In genomic region chr2:161423351-161424178, GRCh38 we compare ENCODE assay signal across 7 cellular contexts. TPM values are rescaled to one million over a fixed set of nuclear protein-coding genes. Genes with fewer than 3 reads are reported as not detected.
A peak's percentile ranks its signal among the peaks of the same experiment; 100 is the strongest.
DNase-seq lines count a peak whose midpoint lies in the region; ATAC-seq lines count a peak whose summit lies in the region.

No MANE protein-coding gene starts in this region.

- no peaks in the 10 kb centered on the region for H3K9me3 Mint-ChIP-seq in stimulated activated effector memory CD8-positive, alpha-beta T cell treated with anti-CD3 and anti-CD28 coated beads, Interleukin-12 subunit alpha, Interleukin-12 subunit beta, amount 100 ng/mL, for 72 hours

- H3K9me3 ChIP-seq in iPS-20b (ENCODE audit: insufficient read depth, low read depth, low read length): peaks cover 8% of the 10 kb centered on the region; the same call in 1 of the 2 replicates

- H3K4me1 Mint-ChIP-seq in stimulated activated effector memory CD8-positive, alpha-beta T cell treated with anti-CD3 and anti-CD28 coated beads, Interleukin-12 subunit alpha, Interleukin-12 subunit beta, amount 100 ng/mL, for 72 hours: peaks cover 37% of the 10 kb centered on the region

- H3K36me3 Mint-ChIP-seq in stimulated activated effector memory CD8-positive, alpha-beta T cell treated with anti-CD3 and anti-CD28 coated beads, Interleukin-12 subunit alpha, Interleukin-12 subunit beta, amount 100 ng/mL, for 72 hours: peaks cover 12% of the 10 kb centered on the region

- H3K27ac ChIP-seq in angular gyrus (ENCODE audit: low read depth, low read length): peak overlapping the region; percentile 64
- no peak overlapping the region for H3K27ac ChIP-seq in iPS-20b (ENCODE audit: low read length)

- no peaks in the 10 kb centered on the region for H3K36me3 ChIP-seq in H7 (replicated peaks; ENCODE audit: control insufficient read depth, insufficient read depth, low read length)
- no peaks in the 10 kb centered on the region for H3K36me3 ChIP-seq in iPS-20b (ENCODE audit: insufficient read depth, low read depth, low read length)

- H3K27me3 ChIP-seq in H7 (ENCODE audit: control insufficient read depth, insufficient read depth, low read length) (peaks cover 100% of the 10 kb centered on the region), iPS-20b (ENCODE audit: insufficient read depth, low read length) (peaks cover 100% of the 10 kb centered on the region)

- H3K27ac Mint-ChIP-seq in stimulated activated effector memory CD8-positive, alpha-beta T cell treated with anti-CD3 and anti-CD28 coated beads, Interleukin-12 subunit alpha, Interleukin-12 subunit beta, amount 100 ng/mL, for 72 hours: no peak overlapping the region

- peak; percentile 87 for DNase-seq in H7
- DNase-seq in stimulated activated effector memory CD8-positive, alpha-beta T cell treated with anti-CD3 and anti-CD28 coated beads, Interleukin-12 subunit alpha, Interleukin-12 subunit beta, amount 100 ng/mL, for 72 hours (ENCODE audit: low spot score in 2 of 2): no peak
- no peak for DNase-seq in SK-N-DZ (ENCODE audit: low spot score)
- DNase-seq in DMS 273 (lab: John Stamatoyannopoulos, UW; ENCODE audit: unreplicated experiment): no peak
- no peak for DNase-seq in activated effector memory CD4-positive, alpha-beta T cell treated with anti-CD3 and anti-CD28 coated beads, Interleukin-2, amount 50 U/mL, for 16 hours

- H3K4me1 ChIP-seq in iPS-20b (ENCODE audit: insufficient read depth, low read length): peaks cover 7% of the 10 kb centered on the region; the same call in 1 of the 2 replicates

- H3K4me3 ChIP-seq in H7 (ENCODE audit: insufficient read depth, low read depth, low read length): peak overlapping the region; percentile 35
- peak overlapping the region; percentile 65; the same call in 1 of the 2 replicates for H3K4me3 ChIP-seq in iPS-20b (ENCODE audit: low read length)

- no peak overlapping the region for H3K9ac ChIP-seq in iPS-20b (ENCODE audit: low read depth, low read length)

- peak; percentile 55 for ATAC-seq in stimulated activated effector memory CD8-positive, alpha-beta T cell treated with anti-CD3 and anti-CD28 coated beads, Interleukin-12 subunit alpha, Interleukin-12 subunit beta, amount 100 ng/mL, for 72 hours

- peak overlapping the region; percentile 61 for H3K4me3 Mint-ChIP-seq in stimulated activated effector memory CD8-positive, alpha-beta T cell treated with anti-CD3 and anti-CD28 coated beads, Interleukin-12 subunit alpha, Interleukin-12 subunit beta, amount 100 ng/mL, for 72 hours

RNA-seq across cellular contexts. Expression of gene TBR1, which starts 7.5 kb away (rescaled TPM):
- under 0.01 and 0.37 TPM in 2 replicates for total RNA-seq in H7 (2014; rRNA removed; shearing (Covaris generic))
- not detected in 2 replicates for polyA plus RNA-seq in SK-N-DZ (2014; cell fraction: cytosol; rRNA removed)
- polyA plus RNA-seq in SK-N-DZ (2014; cell fraction: nucleus; rRNA removed): 0.13 TPM in 1 of 2 replicates, not detected in the other
